Comparison of ENCODE assay signal across 1 cellular context in the genomic region with DNA sequence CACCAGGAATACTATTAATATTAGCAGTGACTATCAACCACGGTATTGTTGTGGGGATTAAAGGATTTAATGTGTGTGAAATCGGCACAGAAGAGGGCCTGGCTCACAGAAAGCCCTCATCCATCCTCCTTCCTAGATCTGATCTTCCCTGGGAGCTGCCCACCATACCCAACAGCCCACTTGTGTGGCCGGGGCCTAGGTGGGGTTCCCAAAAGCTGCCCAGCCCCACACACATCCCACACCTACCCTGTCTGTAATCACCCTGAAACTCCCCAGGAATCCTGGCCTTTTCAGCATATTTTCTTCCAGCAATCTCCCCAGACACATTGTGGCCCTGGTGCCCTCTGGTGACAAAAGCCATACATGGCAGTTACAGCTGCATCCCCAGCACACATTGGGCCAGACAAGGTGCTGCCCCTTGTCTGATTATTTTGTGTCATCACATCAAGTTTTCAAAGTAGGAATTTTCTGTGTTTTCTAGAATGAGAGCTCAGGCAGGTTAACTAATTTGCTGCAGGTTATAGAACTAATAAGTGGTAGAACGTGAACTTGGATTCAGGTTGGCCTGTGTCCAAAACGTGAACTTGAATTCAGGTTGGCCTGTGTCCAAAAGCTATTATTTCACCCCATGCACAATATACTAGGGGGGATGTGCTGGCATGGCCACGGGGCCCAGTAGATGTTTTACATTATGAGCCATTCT.
TF ChIP-seq lines count a peak whose summit lies in the region.

No MANE protein-coding gene starts in this region.

TF ChIP-seq in HCT116, 20 proteins besides CTCF, POLR2A, EP300 and RAD21:
- TF ChIP-seq JUND (IDR thresholded peaks at IDR 0.05) = no peak
- no peak for TF ChIP-seq POLR2AphosphoS5 (IDR thresholded peaks at IDR 0.05; ENCODE audit: low read depth, low read length)
